23 cellular contexts compared by ENCODE assay signal in the genomic region with DNA sequence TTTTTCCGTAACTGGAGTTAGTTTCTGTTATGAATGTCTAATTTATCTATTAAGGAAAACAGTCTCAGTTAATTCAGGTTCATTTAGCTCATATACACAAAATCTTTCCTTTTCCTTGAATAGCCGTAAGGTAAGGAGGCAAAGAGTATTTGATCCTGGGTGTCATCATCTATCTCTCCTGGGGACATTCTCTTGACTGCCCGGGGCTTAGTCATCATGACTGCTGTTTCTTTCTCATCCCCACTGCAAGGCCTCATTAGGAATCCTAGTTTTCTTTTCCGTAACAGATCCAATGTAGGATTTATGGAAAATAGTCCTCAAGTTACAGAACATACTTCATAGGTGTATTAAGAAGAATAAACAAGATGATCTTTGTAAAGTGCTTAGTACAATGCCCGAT.
"Had no signal": no experiment of that assay in that cellular context is flagged by ENCODE, and none has a peak within 500 bp of the region (broad histone marks: within the 10 kb centered on the region; RNA-seq: fewer than 3 reads in every experiment).

No MANE protein-coding gene starts in this region.

- H3K4me3 ChIP-seq: breast epithelium, esophagus muscularis mucosa, gastroesophageal sphincter, hepatocyte, psoas muscle, thoracic aorta, uterus had no signal

- H3K9me3 ChIP-seq: breast epithelium, esophagus muscularis mucosa, gastroesophageal sphincter, psoas muscle, thoracic aorta, uterus had no signal

- H3K79me2 ChIP-seq: hepatocyte, parathyroid adenoma had no signal

- H3K9ac ChIP-seq: parathyroid adenoma had no signal

- H3K27me3 ChIP-seq: breast epithelium, hepatocyte had no signal

- H3K4me1 ChIP-seq: breast epithelium, parathyroid adenoma, uterus had no signal

- H3K4me2 ChIP-seq: hepatocyte had no signal

- H2AFZ ChIP-seq: hepatocyte, parathyroid adenoma had no signal

- ATAC-seq: activated CD4-positive, CD25-positive, alpha-beta regulatory T cell treated with anti-CD3 and anti-CD28 coated beads, Interleukin-2, amount 50 U/mL, for 24 hours; gastroesophageal sphincter; left colon; naive thymus-derived CD4-positive, alpha-beta T cell; psoas muscle; stimulated activated naive CD8-positive, alpha-beta T cell treated with anti-CD3 and anti-CD28 coated beads, Interleukin-15, Interleukin-2, amounts not matched to agents 100 U/mL and 50 U/mL, for 24 hours had no signal

- DNase-seq: activated CD4-positive, alpha-beta T cell treated with anti-CD3 and anti-CD28 coated beads for 48 hours; activated CD4-positive, alpha-beta T cell treated with anti-CD3 and anti-CD28 coated beads, Interleukin-2, amount 50 U/mL, for 48 hours; activated CD8-positive, alpha-beta memory T cell treated with anti-CD3 and anti-CD28 coated beads for 24 hours; activated effector memory CD4-positive, alpha-beta T cell treated with anti-CD3 and anti-CD28 coated beads, Interleukin-2, amount 50 U/mL, for 16 hours; activated naive CD4-positive, alpha-beta T cell treated with anti-CD3 and anti-CD28 coated beads, Interleukin-2, amount 50 U/mL, for 16 hours; amniotic stem cell; central memory CD4-positive, alpha-beta T cell; endodermal cell; left colon; mammary epithelial cell; midbrain; naive thymus-derived CD4-positive, alpha-beta T cell; psoas muscle; stimulated activated naive CD8-positive, alpha-beta T cell treated with anti-CD3 and anti-CD28 coated beads, Interleukin-15, Interleukin-2, amounts not matched to agents 100 U/mL and 50 U/mL, for 24 hours; uterus; WERI-Rb-1 had no signal

- H3K27ac ChIP-seq: breast epithelium, esophagus muscularis mucosa, gastroesophageal sphincter, hepatocyte, parathyroid adenoma, psoas muscle, thoracic aorta, uterus, WERI-Rb-1 had no signal

- H3K36me3 ChIP-seq: breast epithelium, esophagus muscularis mucosa, gastroesophageal sphincter, thoracic aorta, uterus, WERI-Rb-1 had no signal
